18 cellular contexts compared by ENCODE assay signal in genomic region chr16:53541326-53541725, GRCh38. TPM values are rescaled to one million over a fixed set of nuclear protein-coding genes. Genes with fewer than 3 reads are reported as not detected.
DNase-seq lines count a peak whose midpoint lies in the region; ATAC-seq and TF ChIP-seq lines count a peak whose summit lies in the region.
"Had no signal": no experiment of that assay in that cellular context is flagged by ENCODE, and none has a peak within 500 bp of the region (broad histone marks: within the 10 kb centered on the region; RNA-seq: fewer than 3 reads in every experiment).

No MANE protein-coding gene starts in this region.

- H3K27me3 ChIP-seq in GM23248 (replicated peaks; ENCODE audit: insufficient read depth) (no peaks in the 10 kb centered on the region), prostate gland (replicated peaks; ENCODE audit: insufficient read depth) (no peaks in the 10 kb centered on the region), right lobe of liver (no peaks in the 10 kb centered on the region)

- H3K4me2 ChIP-seq in GM23248 (ENCODE audit: unreplicated experiment): no peak overlapping the region

- H3K4me1 ChIP-seq in GM23248 (ENCODE audit: insufficient read depth) (no peaks in the 10 kb centered on the region), prostate gland (replicated peaks) (no peaks in the 10 kb centered on the region), right lobe of liver (no peaks in the 10 kb centered on the region)

- H3K9me3 ChIP-seq in GM23248 (ENCODE audit: low read depth) (no peaks in the 10 kb centered on the region), prostate gland (no peaks in the 10 kb centered on the region), right lobe of liver (no peaks in the 10 kb centered on the region)

- no peaks in the 10 kb centered on the region for H3K9me2 ChIP-seq in GM23248 (ENCODE audit: insufficient read depth)

- H3K36me3 ChIP-seq in GM23248 (ENCODE audit: low read depth) (no peaks in the 10 kb centered on the region), prostate gland (no peaks in the 10 kb centered on the region), right lobe of liver (no peaks in the 10 kb centered on the region)

- no peaks in the 10 kb centered on the region for H3K79me2 ChIP-seq in GM23248 (ENCODE audit: insufficient read depth)

- no peak overlapping the region for H3K27ac ChIP-seq in GM23248
- H3K27ac ChIP-seq in prostate gland: no peak overlapping the region
- H3K27ac ChIP-seq in right lobe of liver: no peak overlapping the region
- H3K27ac ChIP-seq: HL-60 had no signal

- no peaks in the 10 kb centered on the region for H4K20me1 ChIP-seq in GM23248 (ENCODE audit: insufficient read depth)

- WGBS in GM23248 (ENCODE audit: low coverage in 1 of 2, low lambda C conversion rate in 2 of 2, missing lambda C conversion rate in 2 of 2), 2 experiments: 76 to 88% methylated on average over 9 of the region's 9 CpGs
- WGBS in prostate gland: 81% methylated on average over 9 of the region's 9 CpGs
- 86% methylated on average over 3 of the region's 9 CpGs for WGBS in right lobe of liver (ENCODE audit: insufficient coverage, low coverage, low lambda C conversion rate, missing lambda C conversion rate)

- no peak overlapping the region for H3K9ac ChIP-seq in GM23248

- TF ChIP-seq CTCF in AG09309 (IDR thresholded peaks at IDR 0.05; ENCODE audit: control insufficient read depth, insufficient read depth, low read depth, low read length, missing control alignments): no peak
- no peak for TF ChIP-seq CTCF in astrocyte of the spinal cord (IDR thresholded peaks at IDR 0.05; ENCODE audit: low read depth, low read length)
- no peak for TF ChIP-seq CTCF in prostate gland (IDR thresholded peaks at IDR 0.05)
- TF ChIP-seq CTCF in right lobe of liver (IDR thresholded peaks at IDR 0.05): no peak

- no peak overlapping the region for H3K4me3 ChIP-seq in AG09309 (ENCODE audit: control insufficient read depth, low read depth, low read length)
- H3K4me3 ChIP-seq in GM23248: no peak overlapping the region
- no peak overlapping the region for H3K4me3 ChIP-seq in astrocyte of the spinal cord (ENCODE audit: low read depth, low read length)
- no peak overlapping the region for H3K4me3 ChIP-seq in prostate gland
- H3K4me3 ChIP-seq in right lobe of liver: no peak overlapping the region
- H3K4me3 ChIP-seq: GM12878 had no signal

- no peak overlapping the region for H2AFZ ChIP-seq in GM23248

- intact Hi-C loops in prostate gland (cut with DNase I): no loop called here
- intact Hi-C loops in right lobe of liver (cut with DNase I): no loop called here

- TF ChIP-seq POLR2A in prostate gland (IDR thresholded peaks at IDR 0.05) (no peak), right lobe of liver (IDR thresholded peaks at IDR 0.05) (no peak)

- no peak for ATAC-seq in right lobe of liver
- ATAC-seq: GM12878 had no signal

- no peaks in the 10 kb centered on the region for H3F3A ChIP-seq in GM23248 (ENCODE audit: insufficient read depth)

- DNase-seq in AG09309 (ENCODE audit: low read depth) (peak; percentile 59), GM23248 (peak; percentile 52), astrocyte of the spinal cord (ENCODE audit: low read depth, low spot score) (peak; percentile 42), non-pigmented ciliary epithelial cell (ENCODE audit: low read depth) (peak; percentile 13), prostate gland (ENCODE audit: low spot score) (no peak), NOMO-1 treated with DMSO at 0.1 percent for 48 hours (lab: John Stamatoyannopoulos, UW; ENCODE audit: unreplicated experiment) (no peak), KG1 (lab: John Stamatoyannopoulos, UW) (no peak), right lobe of liver (no peak)
- DNase-seq: Calu3; CD4-positive, alpha-beta T cell; DMS79 treated with DMSO at 0.1 percent for 48 hours; GDM1; NCI-H2029; NCI-H2171; NCI-H446 treated with DMSO at 0.1 percent for 48 hours; NCI-H748 treated with DMSO at 0.1 percent for 48 hours had no signal

- in situ Hi-C loops in GM23248 (cut with MboI): loop anchor here (25.0 kb wide), 1 partner anchor 1721 kb away; no protein-coding TSS in a partner anchor
- in situ Hi-C loops in astrocyte of the spinal cord (cut with HindIII; ENCODE audit: low sequenced_read_pairs): no loop called here

RNA-seq across cellular contexts. Expression of gene AKTIP, which starts 38.3 kb away (rescaled TPM):
- 16.4 and 25.8 TPM in 2 replicates for total RNA-seq in GM23248 (2014; rRNA removed; shearing (Covaris generic))
- polyA plus RNA-seq in GM23248 (2016; fragmentation: Nextera tagmentation; extraction: Ambion mirVana): 23.7 and 25.5 TPM in 2 replicates
- 10 to 100 TPM; 43.5 to 56.2 TPM for total RNA-seq in prostate gland
- total RNA-seq in right lobe of liver: 10 to 100 TPM; 23.3 to 42.4 (median 26.5) TPM

Comparison
In these comparisons a context has a peak if more than half of its experiments do, and no peak if none do; other contexts are left out.
1. DNase-seq: peak in AG09309 (single experiment), GM23248 (single experiment), astrocyte of the spinal cord (single experiment) and non-pigmented ciliary epithelial cell (single experiment); none in prostate gland (single experiment), NOMO-1 treated with DMSO at 0.1 percent for 48 hours (single experiment), KG1 (single experiment) and right lobe of liver (0 of 3).